In the genomic region with DNA sequence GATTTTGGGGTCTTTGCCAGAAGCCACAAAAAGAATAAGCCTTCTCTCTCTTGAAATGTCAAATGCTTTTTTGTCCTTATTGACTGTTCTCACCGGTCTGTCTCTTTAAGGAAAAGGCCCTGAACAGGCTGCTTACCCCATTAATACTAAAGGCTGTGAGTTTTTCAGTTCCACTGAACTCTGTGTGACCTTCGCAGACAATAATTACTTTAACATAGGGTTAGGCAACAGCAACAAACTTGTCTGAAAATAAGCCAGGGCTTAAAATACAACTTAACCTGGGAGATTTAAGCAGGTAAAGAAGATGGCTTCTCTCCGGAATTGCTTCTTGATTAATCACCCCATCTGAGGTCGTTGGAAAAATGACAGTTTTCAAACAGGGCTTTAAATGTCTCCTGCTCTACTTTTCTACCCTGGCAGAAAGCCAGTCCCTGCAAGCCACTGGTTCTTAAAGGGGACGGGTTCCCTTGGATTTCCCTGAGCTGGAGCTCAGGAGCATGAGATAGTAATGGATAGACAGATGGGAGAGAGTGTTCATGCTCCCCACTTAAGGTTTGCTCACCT, we compare ENCODE assay signal across 18 cellular contexts.
DNase-seq lines count a peak whose midpoint lies in the region; ATAC-seq and TF ChIP-seq lines count a peak whose summit lies in the region.
"Had no signal": no experiment of that assay in that cellular context is flagged by ENCODE, and none has a peak within 500 bp of the region (broad histone marks: within the 10 kb centered on the region; RNA-seq: fewer than 3 reads in every experiment).

No MANE protein-coding gene starts in this region.

- H3K36me3 Mint-ChIP-seq in HFFc6 (ENCODE audit: low read depth): no peaks in the 10 kb centered on the region
- H3K36me3 Mint-ChIP-seq in activated T-helper 1 cell treated with anti-CD3 and anti-CD28 coated beads, Interleukin-12 subunit alpha, Interleukin-12 subunit beta, Interleukin-2, Interleukin-4 antibody, amounts not matched to agents 30 ng/mL and 10 ng/mL and 1 ng/mL, durations not matched to agents 14 hours and 24 hours and 36 hours (ENCODE audit: low read depth): no peaks in the 10 kb centered on the region
- H3K36me3 Mint-ChIP-seq: IgD-negative memory B cell; stimulated activated effector memory CD8-positive, alpha-beta T cell treated with anti-CD3 and anti-CD28 coated beads, Interleukin-12 subunit alpha, Interleukin-12 subunit beta, amount 100 ng/mL, for 72 hours had no signal

- TF ChIP-seq CTCF in HFFc6 (IDR thresholded peaks at IDR 0.05) (no peak), WERI-Rb-1 (IDR thresholded peaks at IDR 0.05; ENCODE audit: low read depth, low read length) (no peak), left lung (IDR thresholded peaks at IDR 0.05) (no peak)

- ATAC-seq in left ventricle myocardium superior (peak; percentile 69), left lung (no peak), HG02623 (IDR thresholded peaks at IDR 0.05; ENCODE audit: unreplicated experiment) (no peak)
- ATAC-seq: GM12878; stimulated activated effector memory CD8-positive, alpha-beta T cell treated with anti-CD3 and anti-CD28 coated beads, Interleukin-12 subunit alpha, Interleukin-12 subunit beta, amount 100 ng/mL, for 72 hours had no signal

- no peaks in the 10 kb centered on the region for H3K36me3 ChIP-seq in WERI-Rb-1
- H3K36me3 ChIP-seq in left lung: no peaks in the 10 kb centered on the region
- H3K36me3 ChIP-seq: ovary had no signal

- intact Hi-C loops in left ventricle myocardium superior (cut with micrococcal nuclease) (no loop called here), left lung (cut with DNase I) (no loop called here)
- intact Hi-C loops in activated T-helper 1 cell treated with anti-CD3 and anti-CD28 coated beads, Interleukin-12 subunit alpha, Interleukin-12 subunit beta, Interleukin-2, Interleukin-4 antibody, amounts not matched to agents 30 ng/mL and 10 ng/mL and 1 ng/mL, durations not matched to agents 14 hours and 24 hours and 36 hours (cut with micrococcal nuclease): no loop called here

- H3K4me3 Mint-ChIP-seq in HFFc6: no peak overlapping the region
- no peak overlapping the region for H3K4me3 Mint-ChIP-seq in activated T-helper 1 cell treated with anti-CD3 and anti-CD28 coated beads, Interleukin-12 subunit alpha, Interleukin-12 subunit beta, Interleukin-2, Interleukin-4 antibody, amounts not matched to agents 30 ng/mL and 10 ng/mL and 1 ng/mL, durations not matched to agents 14 hours and 24 hours and 36 hours
- H3K4me3 Mint-ChIP-seq: IgD-negative memory B cell; stimulated activated effector memory CD8-positive, alpha-beta T cell treated with anti-CD3 and anti-CD28 coated beads, Interleukin-12 subunit alpha, Interleukin-12 subunit beta, amount 100 ng/mL, for 72 hours had no signal

- H3K4me1 Mint-ChIP-seq in HFFc6 (ENCODE audit: low read depth): no peaks in the 10 kb centered on the region
- no peaks in the 10 kb centered on the region for H3K4me1 Mint-ChIP-seq in activated T-helper 1 cell treated with anti-CD3 and anti-CD28 coated beads, Interleukin-12 subunit alpha, Interleukin-12 subunit beta, Interleukin-2, Interleukin-4 antibody, amounts not matched to agents 30 ng/mL and 10 ng/mL and 1 ng/mL, durations not matched to agents 14 hours and 24 hours and 36 hours (ENCODE audit: low read depth)
- H3K4me1 Mint-ChIP-seq: IgD-negative memory B cell had no signal

- H3K9me3 ChIP-seq in WERI-Rb-1 (ENCODE audit: severe bottlenecking) (no peaks in the 10 kb centered on the region), left lung (no peaks in the 10 kb centered on the region)
- H3K9me3 ChIP-seq: ovary had no signal

- H3K27me3 ChIP-seq in WERI-Rb-1 (ENCODE audit: insufficient read depth, low read depth, severe bottlenecking) (no peaks in the 10 kb centered on the region), left lung (no peaks in the 10 kb centered on the region)
- H3K27me3 ChIP-seq: ovary had no signal

- H3K27ac ChIP-seq in WERI-Rb-1 (peak overlapping the region; percentile 96), left lung (no peak overlapping the region)
- H3K27ac ChIP-seq: ovary had no signal

- H3K27ac Mint-ChIP-seq in HFFc6: no peak overlapping the region
- H3K27ac Mint-ChIP-seq in activated T-helper 1 cell treated with anti-CD3 and anti-CD28 coated beads, Interleukin-12 subunit alpha, Interleukin-12 subunit beta, Interleukin-2, Interleukin-4 antibody, amounts not matched to agents 30 ng/mL and 10 ng/mL and 1 ng/mL, durations not matched to agents 14 hours and 24 hours and 36 hours: no peak overlapping the region
- H3K27ac Mint-ChIP-seq: IgD-negative memory B cell; stimulated activated effector memory CD8-positive, alpha-beta T cell treated with anti-CD3 and anti-CD28 coated beads, Interleukin-12 subunit alpha, Interleukin-12 subunit beta, amount 100 ng/mL, for 72 hours had no signal

- H3K27me3 Mint-ChIP-seq in HFFc6 (ENCODE audit: insufficient read depth): no peaks in the 10 kb centered on the region
- no peaks in the 10 kb centered on the region for H3K27me3 Mint-ChIP-seq in activated T-helper 1 cell treated with anti-CD3 and anti-CD28 coated beads, Interleukin-12 subunit alpha, Interleukin-12 subunit beta, Interleukin-2, Interleukin-4 antibody, amounts not matched to agents 30 ng/mL and 10 ng/mL and 1 ng/mL, durations not matched to agents 14 hours and 24 hours and 36 hours (ENCODE audit: insufficient read depth)

- H3K4me1 ChIP-seq in left lung: no peaks in the 10 kb centered on the region

- H3K4me3 ChIP-seq in WERI-Rb-1 (ENCODE audit: low read depth, low read length): no peak overlapping the region
- no peak overlapping the region for H3K4me3 ChIP-seq in left lung
- H3K4me3 ChIP-seq: GM12878, ovary had no signal

- peak; percentile 0 for DNase-seq in HFFc6
- peak; percentile 90 for DNase-seq in WERI-Rb-1
- DNase-seq in left ventricle myocardium superior: no peak
- peak; percentile 70 for DNase-seq in renal cortical epithelial cell (ENCODE audit: low read depth)
- no peak for DNase-seq in activated T-helper 1 cell treated with anti-CD3 and anti-CD28 coated beads, Interleukin-12 subunit alpha, Interleukin-12 subunit beta, Interleukin-2, Interleukin-4 antibody, amounts not matched to agents 30 ng/mL and 10 ng/mL and 1 ng/mL, durations not matched to agents 14 hours and 24 hours and 36 hours (ENCODE audit: low spot score)
- DNase-seq in ureter (ENCODE audit: low spot score): no peak
- DNase-seq in left lung: no peak
- DNase-seq: activated naive CD4-positive, alpha-beta T cell; C1 segment of cervical spinal cord; cerebellar nuclear complex; hippocampal formation; NCI-H526; ovary; stimulated activated CD4-positive, alpha-beta T cell treated with anti-CD3 and anti-CD28 coated beads, Interleukin-4, amount 100 ng/mL, for 1 hour had no signal

- peaks cover 12% of the 10 kb centered on the region; the same call in 1 of the 2 replicates for H3K9me3 Mint-ChIP-seq in HFFc6
- no peaks in the 10 kb centered on the region for H3K9me3 Mint-ChIP-seq in activated T-helper 1 cell treated with anti-CD3 and anti-CD28 coated beads, Interleukin-12 subunit alpha, Interleukin-12 subunit beta, Interleukin-2, Interleukin-4 antibody, amounts not matched to agents 30 ng/mL and 10 ng/mL and 1 ng/mL, durations not matched to agents 14 hours and 24 hours and 36 hours
- H3K9me3 Mint-ChIP-seq: stimulated activated effector memory CD8-positive, alpha-beta T cell treated with anti-CD3 and anti-CD28 coated beads, Interleukin-12 subunit alpha, Interleukin-12 subunit beta, amount 100 ng/mL, for 72 hours had no signal

Comparison
In these comparisons a context has a peak if more than half of its experiments do, and no peak if none do; other contexts are left out.
1. DNase-seq: peak in HFFc6 (single experiment), WERI-Rb-1 (single experiment) and renal cortical epithelial cell (single experiment); none in left ventricle myocardium superior (single experiment), activated T-helper 1 cell treated with anti-CD3 and anti-CD28 coated beads, Interleukin-12 subunit alpha, Interleukin-12 subunit beta, Interleukin-2, Interleukin-4 antibody, amounts not matched to agents 30 ng/mL and 10 ng/mL and 1 ng/mL, durations not matched to agents 14 hours and 24 hours and 36 hours (single experiment), ureter (single experiment) and left lung (0 of 2).